In the genomic region with DNA sequence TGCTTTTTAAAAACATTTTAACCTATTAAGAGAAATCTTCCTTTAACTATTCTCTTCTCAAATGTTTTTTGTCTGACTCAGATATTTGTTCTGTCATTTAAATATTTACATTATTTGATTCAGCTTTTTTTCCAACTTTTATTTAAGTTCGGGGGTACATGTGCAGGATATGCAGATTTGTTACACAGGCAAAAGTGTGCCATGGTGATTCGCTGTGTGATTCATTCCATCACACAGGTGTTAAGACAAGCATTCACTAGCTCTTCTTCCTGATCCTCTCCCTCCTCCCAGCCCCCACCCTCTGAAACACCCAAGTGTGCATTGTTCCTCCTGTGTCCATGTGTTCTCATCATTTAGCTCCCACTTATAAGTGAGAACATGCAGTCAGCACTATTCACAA, we compare ENCODE assay signal across 21 cellular contexts. TPM values are rescaled to one million over a fixed set of nuclear protein-coding genes. Genes with fewer than 3 reads are reported as not detected.
DNase-seq lines count a peak whose midpoint lies in the region; ATAC-seq, FAIRE-seq and TF ChIP-seq lines count a peak whose summit lies in the region.
"Had no signal": no experiment of that assay in that cellular context is flagged by ENCODE, and none has a peak within 500 bp of the region (broad histone marks: within the 10 kb centered on the region; RNA-seq: fewer than 3 reads in every experiment).

No MANE protein-coding gene starts in this region.

- H3K27ac ChIP-seq in effector memory CD4-positive, alpha-beta T cell (ENCODE audit: insufficient read depth, low read length, poor library complexity, severe bottlenecking) = no peak overlapping the region
- no peak overlapping the region for H3K27ac ChIP-seq in kidney (ENCODE audit: low read depth in 2 of 2, low read length in 2 of 2)
- H3K27ac ChIP-seq: ovary, thoracic aorta, WERI-Rb-1 had no signal

- H3K36me3 Mint-ChIP-seq in CD14-positive monocyte = peaks cover 20 to 32% of the 10 kb centered on the region in 2 donors
- H3K36me3 Mint-ChIP-seq in naive thymus-derived CD8-positive, alpha-beta T cell = peaks cover 27 to 54% (median 46%) of the 10 kb centered on the region in 3 donors
- H3K36me3 Mint-ChIP-seq in activated CD8-positive, alpha-beta memory T cell treated with anti-CD3 and anti-CD28 coated beads, Interleukin-2, amount 10 ng/mL, durations not matched to agents 7 days and 5 days = peaks cover 81% of the 10 kb centered on the region

- DNase-seq in CD14-positive monocyte (ENCODE audit: low spot score) (no peak), GM18507 (ENCODE audit: extremely low spot score, insufficient read length, low read depth) (no peak), HT-29 (ENCODE audit: low spot score) (no peak), kidney (no peak)
- DNase-seq in effector memory CD4-positive, alpha-beta T cell = no peak
- no peak for DNase-seq in naive thymus-derived CD8-positive, alpha-beta T cell
- no peak for DNase-seq in activated CD8-positive, alpha-beta memory T cell treated with anti-CD3 and anti-CD28 coated beads, Interleukin-2, amount 10 ng/mL, durations not matched to agents 7 days and 5 days
- DNase-seq: activated CD4-positive, alpha-beta memory T cell treated with anti-CD3 and anti-CD28 coated beads for 36 hours; activated gamma-delta T cell treated with Interleukin-2 at 50 U/mL for 16 hours; activated T-cell treated with anti-CD3 and anti-CD28 coated beads for 4 hours; glutamatergic neuron; GOT3; MG63; NCI-H2081; NCI-H226; NCI-H748 treated with DMSO at 0.1 percent for 48 hours; ovary; T-helper 9 cell; WERI-Rb-1 had no signal

- peaks cover 25% of the 10 kb centered on the region for H3K36me3 ChIP-seq in effector memory CD4-positive, alpha-beta T cell (ENCODE audit: control insufficient read depth, insufficient read depth, low read length)
- peaks cover 2 to 5% of the 10 kb centered on the region in 2 donors for H3K36me3 ChIP-seq in kidney (ENCODE audit: control insufficient read depth in 1 of 2, insufficient read depth in 2 of 2, low read length in 2 of 2)
- H3K36me3 ChIP-seq: ovary, thoracic aorta, WERI-Rb-1 had no signal

- peak overlapping the region; percentile 4 for H3K4me3 ChIP-seq in effector memory CD4-positive, alpha-beta T cell (ENCODE audit: insufficient read depth, low read depth, low read length, poor library complexity, severe bottlenecking)
- no peak overlapping the region for H3K4me3 ChIP-seq in kidney (ENCODE audit: low read length in 2 of 2)
- H3K4me3 ChIP-seq: K562, MG63, ovary, thoracic aorta had no signal

- H3K27ac Mint-ChIP-seq in CD14-positive monocyte = peak overlapping the region; percentile 25 to 94 (median 82)
- peak overlapping the region in 7 of 10 donors; percentile 35 to 83 (median 68) for H3K27ac Mint-ChIP-seq in naive thymus-derived CD8-positive, alpha-beta T cell
- no peak overlapping the region for H3K27ac Mint-ChIP-seq in activated CD8-positive, alpha-beta memory T cell treated with anti-CD3 and anti-CD28 coated beads, Interleukin-2, amount 10 ng/mL, durations not matched to agents 7 days and 5 days

- H3K9me3 Mint-ChIP-seq in CD14-positive monocyte = peaks cover 3 to 9% (median 6%) of the 10 kb centered on the region in 7 donors
- peaks cover 0 to 22% (median 6%) of the 10 kb centered on the region in 9 donors for H3K9me3 Mint-ChIP-seq in naive thymus-derived CD8-positive, alpha-beta T cell
- peaks cover 7% of the 10 kb centered on the region for H3K9me3 Mint-ChIP-seq in activated CD8-positive, alpha-beta memory T cell treated with anti-CD3 and anti-CD28 coated beads, Interleukin-2, amount 10 ng/mL, durations not matched to agents 7 days and 5 days (ENCODE audit: low read depth)

- peaks cover 42% of the 10 kb centered on the region for H3K4me1 Mint-ChIP-seq in CD14-positive monocyte
- H3K4me1 Mint-ChIP-seq in naive thymus-derived CD8-positive, alpha-beta T cell = peaks cover 24 to 77% (median 47%) of the 10 kb centered on the region in 4 donors
- H3K4me1 Mint-ChIP-seq in activated CD8-positive, alpha-beta memory T cell treated with anti-CD3 and anti-CD28 coated beads, Interleukin-2, amount 10 ng/mL, durations not matched to agents 7 days and 5 days = peaks cover 48% of the 10 kb centered on the region

- no peak for TF ChIP-seq CTCF in CD14-positive monocyte (IDR thresholded peaks at IDR 0.05)
- TF ChIP-seq CTCF in kidney (IDR thresholded peaks at IDR 0.05; ENCODE audit: borderline replicate concordance, extremely low read depth, insufficient read depth) = no peak

- no peak for ATAC-seq in naive thymus-derived CD8-positive, alpha-beta T cell
- ATAC-seq in activated CD8-positive, alpha-beta memory T cell treated with anti-CD3 and anti-CD28 coated beads, Interleukin-2, amount 10 ng/mL, durations not matched to agents 7 days and 5 days = no peak
- ATAC-seq: K562 had no signal

- POLR2A ChIA-PET in naive thymus-derived CD8-positive, alpha-beta T cell (lab: Charles Lee) = interaction anchor here (0.9 to 1.8 kb wide), 2 partner anchors 10 to 17 kb away, joined by 3 to 7 read pairs; no protein-coding TSS in a partner anchor

- CTCF ChIA-PET in activated CD8-positive, alpha-beta memory T cell treated with anti-CD3 and anti-CD28 coated beads, Interleukin-2, amount 10 ng/mL, durations not matched to agents 7 days and 5 days (lab: Charles Lee) = no interaction called here

- no peak overlapping the region for H3K9ac ChIP-seq in kidney (ENCODE audit: low read length in 2 of 2)

- H3K9me3 ChIP-seq in effector memory CD4-positive, alpha-beta T cell (ENCODE audit: control insufficient read depth, low read length) = peaks cover 8% of the 10 kb centered on the region
- no peaks in the 10 kb centered on the region for H3K9me3 ChIP-seq in kidney (ENCODE audit: control insufficient read depth in 1 of 2, low read length in 2 of 2)
- H3K9me3 ChIP-seq: ovary, thoracic aorta had no signal

- FAIRE-seq in GM18507 (lab: Jason Lieb, UNC) (peak; percentile 18), kidney (lab: Jason Lieb, UNC) (no peak)
- FAIRE-seq: K562 had no signal

- no peaks in the 10 kb centered on the region for H3K27me3 ChIP-seq in effector memory CD4-positive, alpha-beta T cell (replicated peaks; ENCODE audit: control insufficient read depth, insufficient read depth, low read length, poor library complexity, severe bottlenecking)
- H3K27me3 ChIP-seq: MG63, ovary had no signal

- H3K4me1 ChIP-seq in effector memory CD4-positive, alpha-beta T cell (ENCODE audit: control insufficient read depth, insufficient read depth, low read length, poor library complexity, severe bottlenecking) = peaks cover 19% of the 10 kb centered on the region
- H3K4me1 ChIP-seq in kidney (ENCODE audit: control insufficient read depth in 1 of 2, insufficient read depth in 1 of 2, low read depth in 1 of 2, low read length in 2 of 2) = peaks cover 2% of the 10 kb centered on the region in 2 donors

- no peak overlapping the region for H3K4me3 Mint-ChIP-seq in CD14-positive monocyte
- no peak overlapping the region for H3K4me3 Mint-ChIP-seq in naive thymus-derived CD8-positive, alpha-beta T cell
- no peak overlapping the region for H3K4me3 Mint-ChIP-seq in activated CD8-positive, alpha-beta memory T cell treated with anti-CD3 and anti-CD28 coated beads, Interleukin-2, amount 10 ng/mL, durations not matched to agents 7 days and 5 days
- H3K4me3 Mint-ChIP-seq: activated CD4-positive, alpha-beta memory T cell treated with anti-CD3 and anti-CD28 coated beads for 36 hours had no signal

- intact Hi-C loops in CD14-positive monocyte (cut with micrococcal nuclease) = no loop called here
- intact Hi-C loops in kidney (cut with DNase I) = no loop called here

- H3K27me3 Mint-ChIP-seq in CD14-positive monocyte (ENCODE audit: low read depth in 3 of 3) = no peaks in the 10 kb centered on the region
- no peaks in the 10 kb centered on the region for H3K27me3 Mint-ChIP-seq in naive thymus-derived CD8-positive, alpha-beta T cell
- no peaks in the 10 kb centered on the region for H3K27me3 Mint-ChIP-seq in activated CD8-positive, alpha-beta memory T cell treated with anti-CD3 and anti-CD28 coated beads, Interleukin-2, amount 10 ng/mL, durations not matched to agents 7 days and 5 days
- H3K27me3 Mint-ChIP-seq: activated CD4-positive, alpha-beta memory T cell treated with anti-CD3 and anti-CD28 coated beads for 36 hours had no signal

RNA-seq across cellular contexts. Expression of gene SP100, which starts 19.4 kb away (rescaled TPM):
- polyA plus RNA-seq in CD14-positive monocyte (10 to 100 TPM; 68.1 to 97.4 TPM), kidney (ENCODE audit: insufficient read depth, low read depth, low replicate concordance) (35.7 TPM)
- 100 to 1,000 TPM; 209 to 221 TPM for total RNA-seq in naive thymus-derived CD8-positive, alpha-beta T cell
- polyA plus RNA-seq in naive thymus-derived CD8-positive, alpha-beta T cell = 100 to 1,000 TPM in 1 of 3 donors, 10 to 100 TPM in 2; 81.0 to 174 (median 91.1) TPM
- 23.6 and 28.4 TPM in 2 replicates for total RNA-seq in HT-29 (2014; rRNA removed; shearing (Covaris generic))
- total RNA-seq in kidney = 118 TPM
- 100 to 1,000 TPM; 255 to 385 TPM for total RNA-seq in activated CD8-positive, alpha-beta memory T cell treated with anti-CD3 and anti-CD28 coated beads, Interleukin-2, amount 10 ng/mL, durations not matched to agents 7 days and 5 days
